11 cellular contexts compared by ENCODE assay signal in the genomic region with DNA sequence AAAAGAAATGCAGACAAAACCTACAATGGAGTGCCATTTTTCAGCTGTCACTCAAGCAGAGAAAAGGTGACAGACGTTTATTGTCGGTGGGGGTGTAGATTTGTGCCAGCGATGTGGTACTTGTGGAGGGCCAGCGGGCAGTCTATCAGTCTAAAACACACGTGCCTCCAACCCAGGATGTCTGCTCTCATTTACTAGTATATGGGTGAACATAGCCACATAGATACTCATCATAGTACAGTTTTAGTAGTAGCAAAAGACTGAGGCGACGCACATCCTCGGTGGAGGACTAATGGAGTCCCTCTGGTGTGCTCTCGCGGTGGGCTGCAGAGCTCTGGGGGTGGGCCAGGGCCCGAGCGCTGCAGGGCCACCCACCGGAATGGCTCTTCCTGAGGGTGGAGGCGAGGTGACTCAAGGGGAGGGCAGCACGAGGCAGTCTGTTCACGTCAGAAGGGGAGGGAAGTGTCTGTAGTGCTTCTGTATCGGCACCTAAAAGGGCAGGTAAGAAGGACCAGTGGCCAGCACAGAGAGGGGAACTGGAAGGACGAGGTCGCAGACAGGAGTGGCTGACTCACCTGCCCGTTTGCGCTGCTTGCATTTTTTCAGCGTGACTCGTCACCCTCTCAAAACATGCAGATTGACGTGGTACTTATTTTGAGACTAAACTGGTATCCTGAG. TPM values are rescaled to one million over a fixed set of nuclear protein-coding genes. Genes with fewer than 3 reads are reported as not detected.
A peak's percentile ranks its signal among the peaks of the same experiment; 100 is the strongest.
DNase-seq lines count a peak whose midpoint lies in the region; ATAC-seq, FAIRE-seq and TF ChIP-seq lines count a peak whose summit lies in the region.
"Had no signal": no experiment of that assay in that cellular context is flagged by ENCODE, and none has a peak within 500 bp of the region (broad histone marks: within the 10 kb centered on the region; RNA-seq: fewer than 3 reads in every experiment).

No MANE protein-coding gene starts in this region.

- peak; percentile 37 for DNase-seq in AG08396 (ENCODE audit: low spot score)
- no peak for DNase-seq in central memory CD8-positive, alpha-beta T cell (ENCODE audit: low spot score in 2 of 2)
- no peak for DNase-seq in HepG2 (ENCODE audit: low spot score)
- no peak for DNase-seq in midbrain (lab: John Stamatoyannopoulos, UW)
- DNase-seq in suprapubic skin (ENCODE audit: low spot score in 2 of 2): no peak
- DNase-seq: SHP77; stimulated activated CD4-positive, alpha-beta T cell treated with anti-CD3 and anti-CD28 coated beads, Interleukin-4, amount 100 ng/mL, for 24 hours had no signal

- no peak overlapping the region for H3K27ac ChIP-seq in HepG2 (ENCODE audit: extremely low read length, insufficient read depth, low read length)
- H3K27ac ChIP-seq in suprapubic skin: no peak overlapping the region
- H3K27ac ChIP-seq: BLaER1 treated with 17β-estradiol and CSF1 and Interleukin-3, amounts not matched to agents 10 nM and 100 nM had no signal

- peaks cover 10% of the 10 kb centered on the region for H3K4me1 Mint-ChIP-seq in central memory CD8-positive, alpha-beta T cell

- TF ChIP-seq CTCF in HepG2 (CRISPR knock-in tag; IDR thresholded peaks at IDR 0.05): no peak
- no peak for TF ChIP-seq CTCF in suprapubic skin (IDR thresholded peaks at IDR 0.05)

- FAIRE-seq in HepG2 (lab: Jason Lieb, UNC): no peak

- H3K4me2 ChIP-seq in HepG2 (ENCODE audit: low read depth, low read length): no peak overlapping the region
- H3K4me2 ChIP-seq: BLaER1 treated with 17β-estradiol and CSF1 and Interleukin-3, amounts not matched to agents 10 nM and 100 nM had no signal

- intact Hi-C loops in HepG2 (cut with micrococcal nuclease; ENCODE audit: unreplicated experiment): no loop called here

- no peaks in the 10 kb centered on the region for H3K79me2 ChIP-seq in HepG2 (ENCODE audit: insufficient read depth, low read length)

- H3K4me1 ChIP-seq in HepG2 (ENCODE audit: insufficient read depth, low read length) (peaks cover 8% of the 10 kb centered on the region; the same call in 1 of the 2 replicates), suprapubic skin (no peaks in the 10 kb centered on the region)
- H3K4me1 ChIP-seq: BLaER1 treated with 17β-estradiol and CSF1 and Interleukin-3, amounts not matched to agents 10 nM and 100 nM had no signal

- H3K4me3 ChIP-seq in HepG2 (replicated peaks in 1 of 3; ENCODE audit: insufficient read depth in 1 of 3, low read depth in 2 of 3, low read length in 3 of 3) (no peak overlapping the region), suprapubic skin (no peak overlapping the region)
- H3K4me3 ChIP-seq: BLaER1 treated with 17β-estradiol and CSF1 and Interleukin-3, amounts not matched to agents 10 nM and 100 nM had no signal

- no peaks in the 10 kb centered on the region for H3K27me3 ChIP-seq in HepG2 (ENCODE audit: control insufficient read depth in 1 of 2, insufficient read depth in 2 of 2, low read length in 2 of 2)
- no peaks in the 10 kb centered on the region for H3K27me3 ChIP-seq in suprapubic skin
- H3K27me3 ChIP-seq: BLaER1 treated with 17β-estradiol and CSF1 and Interleukin-3, amounts not matched to agents 10 nM and 100 nM had no signal

- in situ Hi-C loops in HepG2 (cut with HindIII; ENCODE audit: extremely low pct_ligation_motif_present, low pct_unique_long_range_greater_than_20kb): no loop called here

- no peaks in the 10 kb centered on the region for H3K27me3 Mint-ChIP-seq in central memory CD8-positive, alpha-beta T cell

- no peak for ATAC-seq in central memory CD8-positive, alpha-beta T cell (replicated peaks; ENCODE audit: extremely low read depth, poor library complexity, severe bottlenecking)
- ATAC-seq in HepG2 (no peak; the same call in 2 of the 3 replicates), GM21381 (IDR thresholded peaks at IDR 0.05; ENCODE audit: unreplicated experiment) (no peak), GM21737 (IDR thresholded peaks at IDR 0.05; ENCODE audit: unreplicated experiment) (no peak)

- peaks cover 55% of the 10 kb centered on the region for H3K36me3 Mint-ChIP-seq in central memory CD8-positive, alpha-beta T cell (ENCODE audit: insufficient read depth)

- TF ChIP-seq POLR2A in HepG2 (IDR thresholded peaks at IDR 0.05; ENCODE audit: insufficient read depth in 1 of 2, low read depth in 2 of 2, low read length in 2 of 2): no peak
- no peak for TF ChIP-seq POLR2A in suprapubic skin (IDR thresholded peaks at IDR 0.05)

- WGBS in HepG2 (ENCODE audit: low lambda C conversion rate): 94% methylated on average over 24 of the region's 24 CpGs
- WGBS in suprapubic skin: 89% methylated on average over 19 of the region's 24 CpGs

- H3K9ac ChIP-seq in HepG2 (ENCODE audit: insufficient read depth, low read depth, low read length): no peak overlapping the region
- H3K9ac ChIP-seq: BLaER1 treated with 17β-estradiol and CSF1 and Interleukin-3, amounts not matched to agents 10 nM and 100 nM had no signal

- TF ChIP-seq RAD21 in Ishikawa (IDR thresholded peaks at IDR 0.05; ENCODE audit: low read depth) (no peak), HepG2 (CRISPR knock-in tag; IDR thresholded peaks at IDR 0.05) (no peak)

- H3K4me3 Mint-ChIP-seq in central memory CD8-positive, alpha-beta T cell: no peak overlapping the region

- no peaks in the 10 kb centered on the region for H3K9me3 ChIP-seq in HepG2 (ENCODE audit: low read length)
- H3K9me3 ChIP-seq in suprapubic skin: no peaks in the 10 kb centered on the region

- H3K27ac Mint-ChIP-seq in central memory CD8-positive, alpha-beta T cell (ENCODE audit: low read depth): peak overlapping the region; percentile 65

- H3K36me3 ChIP-seq in HepG2 (replicated peaks in 1 of 2; ENCODE audit: control insufficient read depth in 1 of 2, insufficient read depth in 2 of 2, low read length in 2 of 2) (peaks cover 31 to 63% of the 10 kb centered on the region in 2 experiments; a peak in 4 of 5 replicates), suprapubic skin (peaks cover 76% of the 10 kb centered on the region)

- POLR2A ChIA-PET in HepG2 (lab: Yijun Ruan, JAX): no interaction called here

- peak; percentile 50; the same call in 1 of the 2 replicates for TF ChIP-seq EP300 in Ishikawa (IDR thresholded peaks at IDR 0.05; ENCODE audit: borderline replicate concordance)
- TF ChIP-seq EP300 in HepG2 (IDR thresholded peaks at IDR 0.05; ENCODE audit: low read depth in 2 of 2, low read length in 2 of 2): no peak
- TF ChIP-seq EP300 in HepG2 (CRISPR knock-in tag; IDR thresholded peaks at IDR 0.05; ENCODE audit: borderline replicate concordance): no peak
- no peak for TF ChIP-seq EP300 in suprapubic skin (IDR thresholded peaks at IDR 0.05)

- no TSS peak for BruUV-seq in HepG2 (replicated peaks; lab: Mats Ljungman, UMichigan)

- no peak overlapping the region for H2AFZ ChIP-seq in HepG2 (ENCODE audit: low read length)

- CTCF ChIA-PET in HepG2 (lab: Yijun Ruan, JAX; ENCODE audit: low intra/inter-chr PET ratio, low total read pairs): no interaction called here

- H3K9me3 Mint-ChIP-seq in central memory CD8-positive, alpha-beta T cell: no peaks in the 10 kb centered on the region

- no peaks in the 10 kb centered on the region for H4K20me1 ChIP-seq in HepG2 (ENCODE audit: insufficient read depth, low read length)

TF ChIP-seq in Ishikawa, 13 proteins besides CTCF, POLR2A, EP300 and RAD21:
- TF ChIP-seq FOXM1 (IDR thresholded peaks at IDR 0.05; ENCODE audit: borderline replicate concordance, low read depth): no peak
- peak; percentile 81 for TF ChIP-seq TEAD4 (IDR thresholded peaks at IDR 0.05)
- peak; percentile 64; the same call in 1 of the 2 replicates for TF ChIP-seq TCF12 (IDR thresholded peaks at IDR 0.05; ENCODE audit: low read depth)
- TF ChIP-seq, protein P1, sequence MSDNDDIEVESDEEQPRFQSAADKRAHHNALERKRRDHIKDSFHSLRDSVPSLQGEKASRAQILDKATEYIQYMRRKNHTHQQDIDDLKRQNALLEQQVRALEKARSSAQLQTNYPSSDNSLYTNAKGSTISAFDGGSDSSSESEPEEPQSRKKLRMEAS (IDR thresholded peaks at IDR 0.05): peak; percentile 93

TF ChIP-seq in HepG2, 621 proteins besides CTCF, POLR2A, EP300 and RAD21 (continues in another document):
- TF ChIP-seq ZNF614 (CRISPR knock-in tag; IDR thresholded peaks at IDR 0.05; ENCODE audit: borderline replicate concordance) (no peak), ZNF30 (CRISPR knock-in tag; IDR thresholded peaks at IDR 0.05) (no peak), CCAR2 (optimal IDR thresholded peaks at IDR 0.05; ENCODE audit: low read depth, low read length) (no peak), FOSL2 (CRISPR knock-in tag; IDR thresholded peaks at IDR 0.05) (0 out of 2 replicates have a peak, but pooled peaks have one; percentile 21), NR2C2 (CRISPR knock-in tag; IDR thresholded peaks at IDR 0.05; ENCODE audit: borderline replicate concordance) (no peak), JDP2 (CRISPR knock-in tag; IDR thresholded peaks at IDR 0.05; ENCODE audit: borderline replicate concordance) (no peak)

RNA-seq across cellular contexts. Expression of a gene that starts 26.1 kb away (rescaled TPM):
- total RNA-seq in HepG2 (2016; rRNA removed; fragmentation: Illumina TruSeq; extraction: Trizol) (17.5 and 27.7 TPM in 2 replicates), suprapubic skin (100 to 1,000 TPM in 1 of 4 donors, 10 to 100 TPM in 3; 41.3 to 107 (median 49.9) TPM)
- 7.2 and 7.9 TPM in 2 replicates for total RNA-seq in HepG2 (2016; cell fraction: cytosol; rRNA removed; fragmentation: Illumina TruSeq; extraction: Trizol; ENCODE audit: low read depth)
- total RNA-seq in HepG2 (2016; cell fraction: insoluble cytoplasmic fraction; rRNA removed; fragmentation: Illumina TruSeq; extraction: Trizol): 15.1 and 26.9 TPM in 2 replicates
- total RNA-seq in HepG2 (2016; cell fraction: membrane; rRNA removed; fragmentation: Illumina TruSeq; extraction: Trizol): 10.8 and 11.0 TPM in 2 replicates
- 29.8 and 36.2 TPM in 2 replicates for total RNA-seq in HepG2 (2016; cell fraction: nucleus; rRNA removed; fragmentation: Illumina TruSeq; extraction: Trizol)
- 17.1 and 20.2 TPM in 2 replicates for polyA plus RNA-seq in HepG2 (2011; rRNA removed)
- 5.4 and 8.3 TPM in 2 replicates for polyA plus RNA-seq in HepG2 (2011; cell fraction: cytosol; rRNA removed)
- polyA plus RNA-seq in HepG2 (2011; cell fraction: nucleus; rRNA removed): 141 and 195 TPM in 2 replicates
- 22.3 and 23.2 TPM in 2 replicates for polyA plus RNA-seq in HepG2 (2012)
- 2.8 and 3.5 TPM in 2 replicates for polyA plus RNA-seq in HepG2 (2016; cell fraction: cytosol; fragmentation: Illumina TruSeq; extraction: Trizol; ENCODE audit: low read depth)
- polyA plus RNA-seq in HepG2 (2016; cell fraction: insoluble cytoplasmic fraction; fragmentation: Illumina TruSeq; extraction: Trizol; ENCODE audit: low read depth): 23.0 and 24.3 TPM in 2 replicates
- 6.0 and 8.0 TPM in 2 replicates for polyA plus RNA-seq in HepG2 (2016; cell fraction: membrane; fragmentation: Illumina TruSeq; extraction: Trizol; ENCODE audit: low read depth)
- polyA plus RNA-seq in HepG2 (2016; cell fraction: nucleus; fragmentation: Illumina TruSeq; extraction: Trizol; ENCODE audit: insufficient read depth, low read depth): 58.2 and 63.9 TPM in 2 replicates
- polyA minus RNA-seq in HepG2 (2011; rRNA and poly(A)+ RNA removed; ENCODE audit: low replicate concordance): 37.5 and 46.2 TPM in 2 replicates
- 5.8 and 7.3 TPM in 2 replicates for polyA minus RNA-seq in HepG2 (2011; cell fraction: cytosol; rRNA and poly(A)+ RNA removed)
- polyA minus RNA-seq in HepG2 (2011; cell fraction: nucleus; rRNA and poly(A)+ RNA removed): 47.1 and 67.0 TPM in 2 replicates
